17 cellular contexts compared by ENCODE assay signal in genomic region chr18:63241739-63242138, GRCh38.
DNase-seq lines count a peak whose midpoint lies in the region; ATAC-seq and TF ChIP-seq lines count a peak whose summit lies in the region.
"Had no signal": no experiment of that assay in that cellular context is flagged by ENCODE, and none has a peak within 500 bp of the region (broad histone marks: within the 10 kb centered on the region; RNA-seq: fewer than 3 reads in every experiment).

No MANE protein-coding gene starts in this region.

- no peak overlapping the region for H3K4me3 Mint-ChIP-seq in MCF 10A (ENCODE audit: unreplicated experiment)
- H3K4me3 Mint-ChIP-seq: CD14-positive monocyte, HFFc6 had no signal

- peak overlapping the region; percentile 53 for H3K4me2 ChIP-seq in parathyroid adenoma (ENCODE audit: low read length)

- TF ChIP-seq CTCF in breast epithelium (IDR thresholded peaks at IDR 0.05) (no peak), MCF 10A (IDR thresholded peaks at IDR 0.05; ENCODE audit: unreplicated experiment) (no peak), parathyroid adenoma (IDR thresholded peaks at IDR 0.05) (no peak), vagina (IDR thresholded peaks at IDR 0.05) (no peak), esophagus squamous epithelium (IDR thresholded peaks at IDR 0.05) (no peak)

- H3K79me2 ChIP-seq in parathyroid adenoma, result peaks cover 3% of the 10 kb centered on the region

- POLR2A ChIA-PET in MCF 10A (lab: Yijun Ruan, JAX), result no interaction called here

- peak; percentile 68 for ATAC-seq in left lobe of liver
- ATAC-seq: PC-3 had no signal

- intact Hi-C loops in breast epithelium (cut with DNase I; ENCODE audit: low total_unique reads), result no loop called here
- intact Hi-C loops in MCF 10A (cut with micrococcal nuclease), result no loop called here
- intact Hi-C loops in vagina (cut with DNase I), result no loop called here
- intact Hi-C loops in esophagus squamous epithelium (cut with DNase I), result no loop called here

- no peaks in the 10 kb centered on the region for H3K36me3 Mint-ChIP-seq in MCF 10A (ENCODE audit: insufficient read depth, unreplicated experiment)
- H3K36me3 Mint-ChIP-seq: CD14-positive monocyte had no signal

- H3K9ac ChIP-seq in parathyroid adenoma, result no peak overlapping the region

- TF ChIP-seq POLR2A in breast epithelium (IDR thresholded peaks at IDR 0.05) (no peak), vagina (IDR thresholded peaks at IDR 0.05) (no peak), esophagus squamous epithelium (IDR thresholded peaks at IDR 0.05) (no peak)

- H3K27ac ChIP-seq in breast epithelium, result peak overlapping the region; percentile 23 to 71
- H3K27ac ChIP-seq in parathyroid adenoma, result peak overlapping the region; percentile 95
- peak overlapping the region; percentile 90 for H3K27ac ChIP-seq in vagina
- no peak overlapping the region for H3K27ac ChIP-seq in esophagus squamous epithelium
- no peak overlapping the region for H3K27ac ChIP-seq in effector memory CD4-positive, alpha-beta T cell (ENCODE audit: insufficient read depth, low read length, poor library complexity, severe bottlenecking)

- H3K4me3 ChIP-seq in breast epithelium, result no peak overlapping the region
- H3K4me3 ChIP-seq in parathyroid adenoma (ENCODE audit: low read depth, low read length), result peak overlapping the region; percentile 3
- H3K4me3 ChIP-seq in vagina, result no peak overlapping the region
- H3K4me3 ChIP-seq in esophagus squamous epithelium, result no peak overlapping the region
- no peak overlapping the region for H3K4me3 ChIP-seq in effector memory CD4-positive, alpha-beta T cell (ENCODE audit: insufficient read depth, low read depth, low read length, poor library complexity, severe bottlenecking)

- H3K4me1 Mint-ChIP-seq in MCF 10A (ENCODE audit: insufficient read depth, unreplicated experiment), result peaks cover 17% of the 10 kb centered on the region

- H3K4me1 ChIP-seq in breast epithelium (peaks cover 13 to 15% of the 10 kb centered on the region in 2 donors), parathyroid adenoma (peaks cover 52% of the 10 kb centered on the region), vagina (peaks cover 65% of the 10 kb centered on the region), esophagus squamous epithelium (peaks cover 15 to 27% (median 15%) of the 10 kb centered on the region in 3 donors)
- no peaks in the 10 kb centered on the region for H3K4me1 ChIP-seq in effector memory CD4-positive, alpha-beta T cell (ENCODE audit: control insufficient read depth, insufficient read depth, low read length, poor library complexity, severe bottlenecking)

- no peak overlapping the region for H3K27ac Mint-ChIP-seq in MCF 10A (ENCODE audit: low read depth, unreplicated experiment)
- H3K27ac Mint-ChIP-seq: HFFc6 had no signal

- H3K27me3 ChIP-seq in breast epithelium (no peaks in the 10 kb centered on the region), parathyroid adenoma (ENCODE audit: control insufficient read depth, insufficient read depth, low read length) (no peaks in the 10 kb centered on the region), vagina (no peaks in the 10 kb centered on the region), esophagus squamous epithelium (no peaks in the 10 kb centered on the region)
- no peaks in the 10 kb centered on the region for H3K27me3 ChIP-seq in effector memory CD4-positive, alpha-beta T cell (replicated peaks; ENCODE audit: control insufficient read depth, insufficient read depth, low read length, poor library complexity, severe bottlenecking)

- CTCF ChIA-PET in MCF 10A (lab: Yijun Ruan, JAX), result interaction anchor here (0.5 kb wide), 1 partner anchor 76 kb away, joined by 5 read pairs; no protein-coding TSS in a partner anchor

- no peaks in the 10 kb centered on the region for H3K9me3 Mint-ChIP-seq in MCF 10A (ENCODE audit: unreplicated experiment)
- H3K9me3 Mint-ChIP-seq: CD14-positive monocyte, HFFc6 had no signal

- no TSS peak for BruUV-seq in MCF 10A (replicated peaks; lab: Mats Ljungman, UMichigan)

- no peaks in the 10 kb centered on the region for H3K27me3 Mint-ChIP-seq in MCF 10A (ENCODE audit: insufficient read depth, unreplicated experiment)

- H3K36me3 ChIP-seq in breast epithelium (no peaks in the 10 kb centered on the region), parathyroid adenoma (ENCODE audit: control insufficient read depth, insufficient read depth, low read length) (no peaks in the 10 kb centered on the region), vagina (no peaks in the 10 kb centered on the region), esophagus squamous epithelium (no peaks in the 10 kb centered on the region)
- H3K36me3 ChIP-seq in effector memory CD4-positive, alpha-beta T cell (ENCODE audit: control insufficient read depth, insufficient read depth, low read length), result peaks cover 13% of the 10 kb centered on the region

- H2AFZ ChIP-seq in parathyroid adenoma, result peak overlapping the region; percentile 31

- 90 to 92% methylated on average over 8 of the region's 8 CpGs for WGBS in esophagus squamous epithelium, 2 donors

- DNase-seq in breast epithelium (ENCODE audit: low spot score in 2 of 2) (no peak), MCF 10A (ENCODE audit: unreplicated experiment) (no peak), left lobe of liver (ENCODE audit: low spot score) (no peak), vagina (ENCODE audit: extremely low spot score in 2 of 2) (no peak), esophagus squamous epithelium (lab: John Stamatoyannopoulos, UW) (no peak), NCI-H524 (lab: John Stamatoyannopoulos, UW) (no peak)
- no peak for DNase-seq in effector memory CD4-positive, alpha-beta T cell
- DNase-seq: Calu3, DMS79, HFFc6, MM.1S, NCI-H1105, NCI-H1694 treated with DMSO at 0.1 percent for 48 hours, NCI-H748 treated with DMSO at 0.1 percent for 48 hours, PC-3 had no signal

- no peaks in the 10 kb centered on the region for H3K9me3 ChIP-seq in breast epithelium
- no peaks in the 10 kb centered on the region for H3K9me3 ChIP-seq in parathyroid adenoma (ENCODE audit: control insufficient read depth, low read length)
- no peaks in the 10 kb centered on the region for H3K9me3 ChIP-seq in vagina
- no peaks in the 10 kb centered on the region for H3K9me3 ChIP-seq in esophagus squamous epithelium
- no peaks in the 10 kb centered on the region for H3K9me3 ChIP-seq in effector memory CD4-positive, alpha-beta T cell (ENCODE audit: control insufficient read depth, low read length)

Comparison
In these comparisons a context has a peak if more than half of its experiments do, and no peak if none do; other contexts are left out.
1. H3K27ac ChIP-seq: peak in breast epithelium (2 of 2), parathyroid adenoma (single experiment) and vagina (single experiment); none in esophagus squamous epithelium (0 of 4) and effector memory CD4-positive, alpha-beta T cell (single experiment).